ENCODE assay signal across 6 cellular contexts in the genomic region with DNA sequence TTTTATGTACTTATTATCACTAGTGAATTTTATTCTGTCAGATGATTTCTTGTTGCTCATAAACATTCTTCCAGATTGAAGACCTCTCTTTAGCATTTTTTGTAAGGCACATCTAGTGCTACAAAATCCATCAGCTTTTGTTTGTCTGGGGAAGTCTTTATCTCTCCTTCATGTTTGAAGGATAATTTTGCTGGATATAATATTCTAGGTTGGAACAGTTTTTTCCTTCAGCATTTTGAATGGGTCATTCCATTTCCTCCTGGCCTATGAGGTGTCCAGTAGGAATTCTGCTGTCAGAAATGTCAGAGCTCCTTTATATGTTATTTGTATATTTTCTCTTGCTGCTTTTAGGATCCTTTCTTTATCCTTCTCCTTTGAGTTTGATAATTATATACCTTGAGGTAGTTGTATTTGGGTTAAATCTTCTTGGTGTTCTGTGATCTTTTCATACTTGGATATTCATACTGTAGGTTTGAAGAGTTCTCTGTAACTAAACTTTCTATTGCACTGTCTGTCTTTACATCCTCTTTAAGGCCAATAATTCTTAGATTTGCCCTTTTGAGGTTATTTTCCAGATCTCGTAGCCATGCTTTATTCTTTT.
"Had no signal": no experiment of that assay in that cellular context is flagged by ENCODE, and none has a peak within 500 bp of the region (broad histone marks: within the 10 kb centered on the region; RNA-seq: fewer than 3 reads in every experiment).

No MANE protein-coding gene starts in this region.

- DNase-seq: GM23248, GOT3 had no signal

- H3K4me3 ChIP-seq: GM23248, HAP-1 had no signal

- ATAC-seq: HCT116, HepG2 had no signal

- H3K9ac ChIP-seq: GM23248, KMS-11 had no signal

- H3K4me1 ChIP-seq: HAP-1 had no signal
